ENCODE assay signal across 20 cellular contexts in the genomic region with DNA sequence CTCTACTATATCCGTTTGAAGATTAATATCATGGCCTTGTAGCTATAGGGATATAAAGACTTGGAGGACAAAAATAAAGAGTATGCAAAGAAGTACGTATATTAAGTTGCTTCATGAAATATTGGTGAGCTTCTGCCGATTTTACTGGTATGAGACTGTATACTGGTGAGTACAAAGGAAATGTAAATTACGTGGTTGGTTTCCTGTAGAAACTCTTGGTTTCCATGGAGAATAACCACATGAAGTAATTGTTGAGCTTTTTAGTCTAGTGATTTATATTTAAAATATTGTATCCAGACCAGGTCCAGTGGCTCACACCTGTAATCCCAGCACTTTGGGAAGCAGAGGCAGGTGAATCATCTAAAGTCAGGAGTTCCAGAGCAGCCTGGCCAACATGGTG.
"Had no signal": no experiment of that assay in that cellular context is flagged by ENCODE, and none has a peak within 500 bp of the region (broad histone marks: within the 10 kb centered on the region; RNA-seq: fewer than 3 reads in every experiment).

No MANE protein-coding gene starts in this region.

- H3K79me2 ChIP-seq: hepatocyte had no signal

- ATAC-seq: activated naive CD8-positive, alpha-beta T cell treated with anti-CD3 and anti-CD28 coated beads, Interleukin-2, amount 50 U/mL, for 24 hours; activated T-cell treated with anti-CD3 and anti-CD28 coated beads, Interleukin-2, amount 50 U/mL, for 4 hours; lower lobe of right lung; stimulated activated memory B cell treated with anti-CD40 and anti-IgM and Interleukin-4, amounts not matched to agents 10 μg/mL and 1 μg/mL and 100 μg/mL, for 72 hours; upper lobe of right lung had no signal

- H3K36me3 ChIP-seq: breast epithelium, esophagus squamous epithelium, lower lobe of right lung, sigmoid colon, upper lobe of right lung had no signal

- H3K4me1 ChIP-seq: breast epithelium, lower lobe of right lung, sigmoid colon, testis, upper lobe of right lung had no signal

- H3K4me3 ChIP-seq: breast epithelium, esophagus squamous epithelium, hepatocyte, lower lobe of right lung, sigmoid colon, testis, upper lobe of right lung had no signal

- DNase-seq: activated CD4-positive, alpha-beta T cell treated with anti-CD3 and anti-CD28 coated beads, Interleukin-2, amount 10 ng/mL, durations not matched to agents 7 days and 5 days; activated CD4-positive, CD25-positive, alpha-beta regulatory T cell; activated CD8-positive, alpha-beta memory T cell treated with anti-CD3 and anti-CD28 coated beads, Interleukin-2, amount 50 U/mL, for 4 hours; activated effector memory CD4-positive, alpha-beta T cell treated with Interleukin-2 at 50 U/mL for 16 hours; activated naive CD4-positive, alpha-beta T cell treated with anti-CD3 and anti-CD28 coated beads, Interleukin-2, amount 10 ng/mL, durations not matched to agents 7 days and 5 days; activated naive CD8-positive, alpha-beta T cell treated with anti-CD3 and anti-CD28 coated beads, Interleukin-2, amount 50 U/mL, for 24 hours; activated T-cell treated with anti-CD3 and anti-CD28 coated beads, Interleukin-2, amount 50 U/mL, for 4 hours; anterior cingulate cortex; effector CD8-positive, alpha-beta T cell; esophagus squamous epithelium; islet precursor cell; lower lobe of right lung; sigmoid colon; stimulated activated CD4-positive, alpha-beta T cell treated with anti-CD3 and anti-CD28 coated beads, Interleukin-4, amount 100 ng/mL, for 4 hours; T-helper 9 cell; testis; upper lobe of right lung had no signal

- H3K27me3 ChIP-seq: breast epithelium, esophagus squamous epithelium, sigmoid colon, testis, upper lobe of right lung had no signal

- H3K4me2 ChIP-seq: hepatocyte had no signal

- H3K9me3 ChIP-seq: breast epithelium, esophagus squamous epithelium, lower lobe of right lung, sigmoid colon, testis, upper lobe of right lung had no signal

- H3K27ac ChIP-seq: breast epithelium, esophagus squamous epithelium, hepatocyte, lower lobe of right lung, sigmoid colon, testis, upper lobe of right lung had no signal

- H2AFZ ChIP-seq: hepatocyte had no signal
